8 cellular contexts compared by ENCODE assay signal in the genomic region with DNA sequence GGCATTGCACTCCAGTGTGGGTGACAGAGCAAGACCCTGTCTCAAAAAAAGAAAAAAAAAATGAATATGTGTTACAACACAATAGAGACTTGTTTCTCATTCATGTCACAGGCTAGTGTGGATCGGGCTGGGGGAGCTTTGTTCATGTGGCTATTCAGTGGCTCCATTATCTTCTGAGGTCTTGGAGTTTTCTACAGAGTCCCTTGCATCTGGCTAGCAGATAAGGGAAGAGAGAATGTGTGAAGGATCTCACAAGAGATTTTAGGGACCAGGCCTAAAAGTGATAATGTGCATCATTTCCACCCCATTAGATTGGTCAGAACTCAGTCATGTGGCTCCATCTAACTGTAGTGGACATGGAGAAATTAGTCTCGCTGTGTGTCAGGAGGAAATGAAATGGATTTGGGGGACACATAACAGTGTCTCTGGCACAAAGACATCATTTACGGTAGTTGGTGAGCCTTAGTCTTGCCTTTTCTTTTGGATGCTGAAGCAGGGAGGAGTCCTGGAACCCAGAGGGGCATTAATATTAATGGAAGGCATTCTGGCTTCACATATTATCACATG. TPM values are rescaled to one million over a fixed set of nuclear protein-coding genes. Genes with fewer than 3 reads are reported as not detected.
A peak's percentile ranks its signal among the peaks of the same experiment; 100 is the strongest.
DNase-seq lines count a peak whose midpoint lies in the region; ATAC-seq and TF ChIP-seq lines count a peak whose summit lies in the region.

No MANE protein-coding gene starts in this region.

- ATAC-seq in activated CD8-positive, alpha-beta T cell treated with anti-CD3 and anti-CD28 coated beads for 36 hours, result no peak
- no peak for ATAC-seq in stimulated activated naive CD8-positive, alpha-beta T cell treated with anti-CD3 and anti-CD28 coated beads, Interleukin-15, amount 100 ng/mL, for 72 hours

- H3K27ac Mint-ChIP-seq in activated CD8-positive, alpha-beta T cell treated with anti-CD3 and anti-CD28 coated beads for 36 hours, result peak overlapping the region; percentile 60
- peak overlapping the region; percentile 81 to 93 (median 90) for H3K27ac Mint-ChIP-seq in immature natural killer cell
- peak overlapping the region; percentile 27 to 35 for H3K27ac Mint-ChIP-seq in stimulated activated naive CD8-positive, alpha-beta T cell treated with anti-CD3 and anti-CD28 coated beads, Interleukin-15, amount 100 ng/mL, for 72 hours

- CTCF ChIA-PET in activated CD8-positive, alpha-beta T cell treated with anti-CD3 and anti-CD28 coated beads for 36 hours (lab: Charles Lee), result interaction anchor here (0.7 to 1.1 kb wide), 7 partner anchors 8 to 82 kb away, joined by 3 to 6 read pairs (median 4); no protein-coding TSS in a partner anchor

- DNase-seq in DMS53 (lab: John Stamatoyannopoulos, UW) (peak; percentile 27), DMS53 treated with DMSO at 0.1 percent for 48 hours (lab: John Stamatoyannopoulos, UW; ENCODE audit: unreplicated experiment) (no peak), immature natural killer cell (no peak), 8988T (no peak), HPDE6-E6E7 (ENCODE audit: extremely low spot score) (no peak)
- no peak for DNase-seq in activated CD8-positive, alpha-beta T cell treated with anti-CD3 and anti-CD28 coated beads for 36 hours
- DNase-seq in stimulated activated naive CD8-positive, alpha-beta T cell treated with anti-CD3 and anti-CD28 coated beads, Interleukin-15, amount 100 ng/mL, for 72 hours, result no peak
- DNase-seq in stimulated activated CD4-positive, alpha-beta T cell treated with anti-CD3 and anti-CD28 coated beads, Interleukin-15, amount 100 ng/mL, for 24 hours, result no peak

- H3K36me3 Mint-ChIP-seq in activated CD8-positive, alpha-beta T cell treated with anti-CD3 and anti-CD28 coated beads for 36 hours (ENCODE audit: low read depth), result peaks cover 68% of the 10 kb centered on the region
- peaks cover 9 to 54% (median 33%) of the 10 kb centered on the region in 3 donors for H3K36me3 Mint-ChIP-seq in immature natural killer cell

- TF ChIP-seq CTCF in activated CD8-positive, alpha-beta T cell treated with anti-CD3 and anti-CD28 coated beads for 36 hours (IDR thresholded peaks at IDR 0.05), result no peak

- intact Hi-C loops in activated CD8-positive, alpha-beta T cell treated with anti-CD3 and anti-CD28 coated beads for 36 hours (cut with micrococcal nuclease), result no loop called here

- peaks cover 46% of the 10 kb centered on the region for H3K4me1 Mint-ChIP-seq in activated CD8-positive, alpha-beta T cell treated with anti-CD3 and anti-CD28 coated beads for 36 hours (ENCODE audit: low read depth)
- peaks cover 42 to 61% of the 10 kb centered on the region in 2 donors for H3K4me1 Mint-ChIP-seq in immature natural killer cell
- H3K4me1 Mint-ChIP-seq in stimulated activated naive CD8-positive, alpha-beta T cell treated with anti-CD3 and anti-CD28 coated beads, Interleukin-15, amount 100 ng/mL, for 72 hours, result peaks cover 51% of the 10 kb centered on the region

- no peaks in the 10 kb centered on the region for H3K27me3 Mint-ChIP-seq in activated CD8-positive, alpha-beta T cell treated with anti-CD3 and anti-CD28 coated beads for 36 hours
- no peaks in the 10 kb centered on the region for H3K27me3 Mint-ChIP-seq in immature natural killer cell (ENCODE audit: low read depth in 3 of 3)
- H3K27me3 Mint-ChIP-seq in stimulated activated naive CD8-positive, alpha-beta T cell treated with anti-CD3 and anti-CD28 coated beads, Interleukin-15, amount 100 ng/mL, for 72 hours, result no peaks in the 10 kb centered on the region

- POLR2A ChIA-PET in activated CD8-positive, alpha-beta T cell treated with anti-CD3 and anti-CD28 coated beads for 36 hours (lab: Charles Lee), result interaction anchor here (0.9 kb wide), 1 partner anchor 15 kb away, joined by 3 read pairs; no protein-coding TSS in a partner anchor

- no peak overlapping the region for H3K4me3 Mint-ChIP-seq in activated CD8-positive, alpha-beta T cell treated with anti-CD3 and anti-CD28 coated beads for 36 hours
- peak overlapping the region in 1 of 5 donors; percentile 25 for H3K4me3 Mint-ChIP-seq in immature natural killer cell
- H3K4me3 Mint-ChIP-seq in stimulated activated naive CD8-positive, alpha-beta T cell treated with anti-CD3 and anti-CD28 coated beads, Interleukin-15, amount 100 ng/mL, for 72 hours, result peak overlapping the region in 1 of 2 donors; percentile 23

- no peaks in the 10 kb centered on the region for H3K9me3 Mint-ChIP-seq in activated CD8-positive, alpha-beta T cell treated with anti-CD3 and anti-CD28 coated beads for 36 hours
- H3K9me3 Mint-ChIP-seq in immature natural killer cell, result no peaks in the 10 kb centered on the region
- no peaks in the 10 kb centered on the region for H3K9me3 Mint-ChIP-seq in stimulated activated naive CD8-positive, alpha-beta T cell treated with anti-CD3 and anti-CD28 coated beads, Interleukin-15, amount 100 ng/mL, for 72 hours

RNA-seq across cellular contexts. Expression of a gene that starts 32.4 kb away (rescaled TPM):
- total RNA-seq in activated CD8-positive, alpha-beta T cell treated with anti-CD3 and anti-CD28 coated beads for 36 hours, result 10 to 100 TPM; 18.3 to 22.6 TPM
- 10 to 100 TPM; 13.5 to 37.4 (median 19.8) TPM for polyA plus RNA-seq in immature natural killer cell

RNA-seq across cellular contexts. Expression of a gene that starts 34.6 kb away (rescaled TPM):
- 100 to 1,000 TPM; 222 to 229 TPM for total RNA-seq in activated CD8-positive, alpha-beta T cell treated with anti-CD3 and anti-CD28 coated beads for 36 hours
- 100 to 1,000 TPM; 167 to 262 (median 242) TPM for polyA plus RNA-seq in immature natural killer cell

Comparison
In these comparisons a context has a peak if more than half of its experiments do, and no peak if none do; other contexts are left out.
1. H3K27ac Mint-ChIP-seq: peak in every context shown above with its lines; median percentile 90 in immature natural killer cell; 60 in activated CD8-positive, alpha-beta T cell treated with anti-CD3 and anti-CD28 coated beads for 36 hours; 31 in stimulated activated naive CD8-positive, alpha-beta T cell treated with anti-CD3 and anti-CD28 coated beads, Interleukin-15, amount 100 ng/mL, for 72 hours.